Comparison of ENCODE assay signal across 1 cellular context in the genomic region with DNA sequence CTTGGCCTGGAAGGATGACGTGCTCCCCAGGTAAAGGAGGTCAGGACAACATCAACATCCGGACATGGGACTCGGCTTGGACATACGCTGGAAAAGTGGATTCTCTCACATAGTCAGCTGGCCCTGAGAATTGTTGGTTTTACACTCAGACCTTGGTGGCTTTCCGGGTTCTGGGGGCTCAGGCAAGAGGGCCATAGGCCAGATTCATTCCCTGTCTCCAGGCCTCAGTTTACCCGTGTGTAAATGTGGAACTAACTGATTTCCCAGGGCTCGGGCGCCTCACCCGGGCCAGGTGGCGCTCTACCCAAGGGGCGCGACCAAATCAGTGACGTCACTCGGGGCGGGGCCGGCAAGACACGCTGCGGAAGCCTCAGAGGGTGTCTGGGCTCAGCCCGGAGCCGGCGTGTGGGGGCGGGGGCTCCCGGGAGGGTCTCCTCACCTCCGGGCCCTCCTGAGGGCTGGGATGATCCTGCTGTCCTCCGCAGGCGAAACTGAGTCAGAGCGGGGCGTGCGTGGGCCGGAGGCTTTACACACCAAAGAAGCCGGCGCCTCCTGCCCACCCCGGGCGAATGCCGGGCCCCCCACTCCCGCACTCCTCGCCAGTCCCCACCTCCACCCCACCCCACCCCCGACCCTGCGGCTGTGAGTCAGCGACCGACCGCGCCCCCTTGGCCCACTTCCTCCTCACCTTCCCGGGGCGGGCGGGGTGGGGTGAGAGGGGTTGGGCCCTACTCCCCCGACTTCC.
A peak's percentile ranks its signal among the peaks of the same experiment; 100 is the strongest.
TF ChIP-seq lines count a peak whose summit lies in the region.

No MANE protein-coding gene starts in this region.

TF ChIP-seq in HepG2, 621 proteins besides CTCF, POLR2A, EP300 and RAD21 (continued from another document and continues in another):
- TF ChIP-seq, protein P1, sequence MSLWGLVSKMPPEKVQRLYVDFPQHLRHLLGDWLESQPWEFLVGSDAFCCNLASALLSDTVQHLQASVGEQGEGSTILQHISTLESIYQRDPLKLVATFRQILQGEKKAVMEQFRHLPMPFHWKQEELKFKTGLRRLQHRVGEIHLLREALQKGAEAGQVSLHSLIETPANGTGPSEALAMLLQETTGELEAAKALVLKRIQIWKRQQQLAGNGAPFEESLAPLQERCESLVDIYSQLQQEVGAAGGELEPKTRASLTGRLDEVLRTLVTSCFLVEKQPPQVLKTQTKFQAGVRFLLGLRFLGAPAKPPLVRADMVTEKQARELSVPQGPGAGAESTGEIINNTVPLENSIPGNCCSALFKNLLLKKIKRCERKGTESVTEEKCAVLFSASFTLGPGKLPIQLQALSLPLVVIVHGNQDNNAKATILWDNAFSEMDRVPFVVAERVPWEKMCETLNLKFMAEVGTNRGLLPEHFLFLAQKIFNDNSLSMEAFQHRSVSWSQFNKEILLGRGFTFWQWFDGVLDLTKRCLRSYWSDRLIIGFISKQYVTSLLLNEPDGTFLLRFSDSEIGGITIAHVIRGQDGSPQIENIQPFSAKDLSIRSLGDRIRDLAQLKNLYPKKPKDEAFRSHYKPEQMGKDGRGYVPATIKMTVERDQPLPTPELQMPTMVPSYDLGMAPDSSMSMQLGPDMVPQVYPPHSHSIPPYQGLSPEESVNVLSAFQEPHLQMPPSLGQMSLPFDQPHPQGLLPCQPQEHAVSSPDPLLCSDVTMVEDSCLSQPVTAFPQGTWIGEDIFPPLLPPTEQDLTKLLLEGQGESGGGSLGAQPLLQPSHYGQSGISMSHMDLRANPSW (CRISPR knock-in tag; IDR thresholded peaks at IDR 0.05; ENCODE audit: borderline replicate concordance) = 0 out of 2 replicates have a peak, but pooled peaks have one; percentile 78
- TF ChIP-seq TCF12 (IDR thresholded peaks at IDR 0.05) (no peak), TCF12 (CRISPR knock-in tag; IDR thresholded peaks at IDR 0.05) (0 out of 2 replicates have a peak, but pooled peaks have one; percentile 47), ZNF720 (CRISPR knock-in tag; IDR thresholded peaks at IDR 0.05) (no peak), FOXC1 (CRISPR knock-in tag; IDR thresholded peaks at IDR 0.05; ENCODE audit: borderline replicate concordance) (peak; percentile 80; the same call in 1 of the 2 replicates), IRF9 (CRISPR knock-in tag; IDR thresholded peaks at IDR 0.05; ENCODE audit: borderline replicate concordance) (no peak), KLF6 (CRISPR knock-in tag; IDR thresholded peaks at IDR 0.05) (peak; percentile 37; the same call in 1 of the 2 replicates), HIVEP1 (CRISPR knock-in tag; IDR thresholded peaks at IDR 0.05) (peak; percentile 34; the same call in 1 of the 2 replicates), TRAFD1 (CRISPR knock-in tag; IDR thresholded peaks at IDR 0.05; ENCODE audit: borderline replicate concordance) (no peak), ZFYVE20 (CRISPR knock-in tag; IDR thresholded peaks at IDR 0.05; ENCODE audit: borderline replicate concordance, low read depth) (no peak), NCOA2 (CRISPR knock-in tag; IDR thresholded peaks at IDR 0.05) (0 out of 2 replicates have a peak, but pooled peaks have one; percentile 36), TBX2 (CRISPR knock-in tag; IDR thresholded peaks at IDR 0.05; ENCODE audit: borderline replicate concordance) (peak; percentile 75; the same call in 1 of the 2 replicates), ZNF549 (CRISPR knock-in tag; IDR thresholded peaks at IDR 0.05) (no peak), IKZF1 (IDR thresholded peaks at IDR 0.05) (no peak), FOSL2 (CRISPR knock-in tag; IDR thresholded peaks at IDR 0.05) (peak; percentile 79), MTA3 (CRISPR knock-in tag; IDR thresholded peaks at IDR 0.05) (no peak), ATF1 (CRISPR knock-in tag; IDR thresholded peaks at IDR 0.05) (peak; percentile 91), ZNF256 (CRISPR knock-in tag; conservative IDR thresholded peaks at IDR 0.05) (no peak), ZMYM3 (CRISPR knock-in tag; IDR thresholded peaks at IDR 0.05) (peak; percentile 80; the same call in 1 of the 2 replicates), ZNF460 (CRISPR knock-in tag; IDR thresholded peaks at IDR 0.05; ENCODE audit: borderline replicate concordance) (no peak), MXD3 (CRISPR knock-in tag; IDR thresholded peaks at IDR 0.05) (no peak), FOXA3 (CRISPR knock-in tag; IDR thresholded peaks at IDR 0.05) (peak; percentile 31), TEAD2 (CRISPR knock-in tag; IDR thresholded peaks at IDR 0.05) (no peak), ATF7 (IDR thresholded peaks at IDR 0.05) (peak; percentile 98), ATF7 (CRISPR knock-in tag; IDR thresholded peaks at IDR 0.05) (peak; percentile 98), MAZ (IDR thresholded peaks at IDR 0.05; ENCODE audit: borderline replicate concordance, low read depth, low read length) (peak; percentile 69), MAZ (CRISPR knock-in tag; IDR thresholded peaks at IDR 0.05; ENCODE audit: low read depth) (peak; percentile 81; the same call in 1 of the 2 replicates), SAP130 (CRISPR knock-in tag; IDR thresholded peaks at IDR 0.05; ENCODE audit: low read depth) (peak; percentile 84), HNF1B (CRISPR knock-in tag; IDR thresholded peaks at IDR 0.05) (peak; percentile 77), ZNF121 (CRISPR knock-in tag; IDR thresholded peaks at IDR 0.05) (peak; percentile 64; the same call in 1 of the 2 replicates), ZNF263 (CRISPR knock-in tag; IDR thresholded peaks at IDR 0.05) (peak; percentile 15; the same call in 1 of the 2 replicates), ARNTL (CRISPR knock-in tag; IDR thresholded peaks at IDR 0.05) (0 out of 2 replicates have a peak, but pooled peaks have one; percentile 35), ZNF574 (CRISPR knock-in tag; IDR thresholded peaks at IDR 0.05) (no peak; the same call in none of the 2 replicates), ZNF496 (CRISPR knock-in tag; IDR thresholded peaks at IDR 0.05; ENCODE audit: insufficient replicate concordance) (no peak), WIZ (CRISPR knock-in tag; IDR thresholded peaks at IDR 0.05) (no peak), ELF3 (CRISPR knock-in tag; IDR thresholded peaks at IDR 0.05) (0 out of 2 replicates have a peak, but pooled peaks have one; percentile 32), PHF5A (CRISPR knock-in tag; IDR thresholded peaks at IDR 0.05; ENCODE audit: low read depth, unreplicated experiment) (peak; percentile 20), CBX2 (IDR thresholded peaks at IDR 0.05; ENCODE audit: low read depth, low read length) (no peak), CBX2 (CRISPR knock-in tag; IDR thresholded peaks at IDR 0.05; ENCODE audit: low read depth) (no peak), POLR2AphosphoS5 (IDR thresholded peaks at IDR 0.05; ENCODE audit: low read depth, low read length) (peak; percentile 66), TEAD3 (CRISPR knock-in tag; optimal IDR thresholded peaks at IDR 0.05; ENCODE audit: borderline replicate concordance) (peak; percentile 22), ZSCAN31 (CRISPR knock-in tag; IDR thresholded peaks at IDR 0.05; ENCODE audit: low read depth) (0 out of 2 replicates have a peak, but pooled peaks have one; percentile 29), ZNF878 (CRISPR knock-in tag; IDR thresholded peaks at IDR 0.05) (no peak), MATR3 (CRISPR knock-in tag; IDR thresholded peaks at IDR 0.05) (no peak)
- TF ChIP-seq, protein P2, sequence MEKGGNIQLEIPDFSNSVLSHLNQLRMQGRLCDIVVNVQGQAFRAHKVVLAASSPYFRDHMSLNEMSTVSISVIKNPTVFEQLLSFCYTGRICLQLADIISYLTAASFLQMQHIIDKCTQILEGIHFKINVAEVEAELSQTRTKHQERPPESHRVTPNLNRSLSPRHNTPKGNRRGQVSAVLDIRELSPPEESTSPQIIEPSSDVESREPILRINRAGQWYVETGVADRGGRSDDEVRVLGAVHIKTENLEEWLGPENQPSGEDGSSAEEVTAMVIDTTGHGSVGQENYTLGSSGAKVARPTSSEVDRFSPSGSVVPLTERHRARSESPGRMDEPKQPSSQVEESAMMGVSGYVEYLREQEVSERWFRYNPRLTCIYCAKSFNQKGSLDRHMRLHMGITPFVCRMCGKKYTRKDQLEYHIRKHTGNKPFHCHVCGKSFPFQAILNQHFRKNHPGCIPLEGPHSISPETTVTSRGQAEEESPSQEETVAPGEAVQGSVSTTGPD (CRISPR knock-in tag; IDR thresholded peaks at IDR 0.05) = 0 out of 2 replicates have a peak, but pooled peaks have one; percentile 28
- TF ChIP-seq, protein P3, sequence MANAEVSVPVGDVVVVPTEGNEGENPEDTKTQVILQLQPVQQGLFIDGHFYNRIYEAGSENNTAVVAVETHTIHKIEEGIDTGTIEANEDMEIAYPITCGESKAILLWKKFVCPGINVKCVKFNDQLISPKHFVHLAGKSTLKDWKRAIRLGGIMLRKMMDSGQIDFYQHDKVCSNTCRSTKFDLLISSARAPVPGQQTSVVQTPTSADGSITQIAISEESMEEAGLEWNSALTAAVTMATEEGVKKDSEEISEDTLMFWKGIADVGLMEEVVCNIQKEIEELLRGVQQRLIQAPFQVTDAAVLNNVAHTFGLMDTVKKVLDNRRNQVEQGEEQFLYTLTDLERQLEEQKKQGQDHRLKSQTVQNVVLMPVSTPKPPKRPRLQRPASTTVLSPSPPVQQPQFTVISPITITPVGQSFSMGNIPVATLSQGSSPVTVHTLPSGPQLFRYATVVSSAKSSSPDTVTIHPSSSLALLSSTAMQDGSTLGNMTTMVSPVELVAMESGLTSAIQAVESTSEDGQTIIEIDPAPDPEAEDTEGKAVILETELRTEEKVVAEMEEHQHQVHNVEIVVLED (CRISPR knock-in tag; IDR thresholded peaks at IDR 0.05; ENCODE audit: borderline replicate concordance) = peak; percentile 16; the same call in 1 of the 2 replicates
- TF ChIP-seq, protein P4, sequence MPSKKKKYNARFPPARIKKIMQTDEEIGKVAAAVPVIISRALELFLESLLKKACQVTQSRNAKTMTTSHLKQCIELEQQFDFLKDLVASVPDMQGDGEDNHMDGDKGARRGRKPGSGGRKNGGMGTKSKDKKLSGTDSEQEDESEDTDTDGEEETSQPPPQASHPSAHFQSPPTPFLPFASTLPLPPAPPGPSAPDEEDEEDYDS (CRISPR knock-in tag; IDR thresholded peaks at IDR 0.05) = peak; percentile 37; the same call in 1 of the 2 replicates
